2 cellular contexts compared by ENCODE assay signal in genomic region chr4:5639556-5639955, GRCh38.
TF ChIP-seq lines count a peak whose summit lies in the region.

No MANE protein-coding gene starts in this region.

TF ChIP-seq in HepG2, 621 proteins besides CTCF, POLR2A, EP300 and RAD21:
- TF ChIP-seq ZBTB21 (CRISPR knock-in tag; IDR thresholded peaks at IDR 0.05) (0 out of 2 replicates have a peak, but pooled peaks have one; percentile 19), NFKBIZ (CRISPR knock-in tag; IDR thresholded peaks at IDR 0.05) (no peak)

TF ChIP-seq in GM12878, 131 proteins besides CTCF, POLR2A, EP300 and RAD21:
- TF ChIP-seq TBL1XR1 (IDR thresholded peaks at IDR 0.05; ENCODE audit: low read depth, low read length) (no peak), NRF1 (conservative IDR thresholded peaks at IDR 0.05; ENCODE audit: low read depth, low read length) (no peak), WRNIP1 (IDR thresholded peaks at IDR 0.05; ENCODE audit: borderline replicate concordance, low read depth, low read length) (no peak), TAF1 (IDR thresholded peaks at IDR 0.05; ENCODE audit: borderline replicate concordance, low read depth, low read length) (no peak), JUND (IDR thresholded peaks at IDR 0.05; ENCODE audit: low read depth, low read length) (no peak), ZNF217 (IDR thresholded peaks at IDR 0.05) (no peak), HSF1 (IDR thresholded peaks at IDR 0.05; ENCODE audit: low read depth, low read length) (no peak), ESRRA (IDR thresholded peaks at IDR 0.05; ENCODE audit: low read length) (no peak)
